28 cellular contexts compared by ENCODE assay signal in the genomic region with DNA sequence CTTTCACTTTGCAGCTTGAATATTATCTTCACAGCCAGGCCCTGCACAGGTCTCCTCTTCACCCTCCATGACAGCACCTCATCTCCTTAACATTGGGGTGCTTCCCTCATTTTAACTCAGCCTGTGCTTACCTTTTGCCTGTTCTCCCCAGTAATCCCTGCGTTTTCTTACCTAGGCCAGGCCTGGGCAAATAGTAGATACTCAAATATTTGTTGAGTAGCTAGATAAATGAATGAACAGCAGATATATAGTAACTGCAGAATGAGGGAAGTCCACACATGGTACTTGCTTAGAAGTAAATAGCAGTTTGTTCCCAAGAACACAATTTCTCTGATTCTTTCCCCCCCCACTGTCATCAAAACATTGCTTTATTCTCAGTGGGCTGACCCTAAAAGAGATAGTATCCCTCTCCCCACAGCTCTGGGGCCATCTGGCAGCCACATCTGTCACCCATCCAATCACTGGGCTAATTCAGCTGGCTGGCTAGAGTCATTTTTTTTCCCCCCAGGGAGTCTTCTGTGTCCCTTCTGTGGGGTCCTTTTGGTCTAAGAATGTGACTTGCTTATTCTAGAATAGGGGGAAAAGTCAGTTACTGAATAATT. TPM values are rescaled to one million over a fixed set of nuclear protein-coding genes. Genes with fewer than 3 reads are reported as not detected.
A peak's percentile ranks its signal among the peaks of the same experiment; 100 is the strongest.
DNase-seq lines count a peak whose midpoint lies in the region; ATAC-seq and TF ChIP-seq lines count a peak whose summit lies in the region.
"Had no signal": no experiment of that assay in that cellular context is flagged by ENCODE, and none has a peak within 500 bp of the region (broad histone marks: within the 10 kb centered on the region; RNA-seq: fewer than 3 reads in every experiment).

No MANE protein-coding gene starts in this region.

- no peak for TF ChIP-seq CTCF in WERI-Rb-1 (IDR thresholded peaks at IDR 0.05; ENCODE audit: low read depth, low read length)
- TF ChIP-seq CTCF in natural killer cell (IDR thresholded peaks at IDR 0.05) = no peak

- H3K9me3 Mint-ChIP-seq in stimulated activated memory B cell treated with anti-CD40 and anti-IgM and Interleukin-4, amounts not matched to agents 10 μg/mL and 1 μg/mL and 100 μg/mL, for 72 hours = no peaks in the 10 kb centered on the region
- no peaks in the 10 kb centered on the region for H3K9me3 Mint-ChIP-seq in natural killer cell
- H3K9me3 Mint-ChIP-seq: activated naive CD8-positive, alpha-beta T cell treated with anti-CD3 and anti-CD28 coated beads for 36 hours; CD4-positive, alpha-beta T cell; GM23338; immature natural killer cell; mesothelial cell of epicardium; natural killer cell treated with Interleukin-12 subunit alpha and Interleukin-12 subunit beta and Interleukin-15 and Interleukin-18, amount 100 ng/mL, for 72 hours; stimulated activated naive CD8-positive, alpha-beta T cell treated with anti-CD3 and anti-CD28 coated beads, Interleukin-15, amount 100 ng/mL, for 72 hours; WTC11 had no signal

- peak overlapping the region; percentile 54 for H3K27ac ChIP-seq in WERI-Rb-1
- H3K27ac ChIP-seq: hepatocyte, left ventricle myocardium inferior, ovary, transverse colon had no signal

- ATAC-seq in left colon (peak; percentile 8), natural killer cell (no peak)
- ATAC-seq in stimulated activated memory B cell treated with anti-CD40 and anti-IgM and Interleukin-4, amounts not matched to agents 10 μg/mL and 1 μg/mL and 100 μg/mL, for 72 hours = no peak
- ATAC-seq: GM23338; natural killer cell treated with Interleukin-12 subunit alpha and Interleukin-12 subunit beta and Interleukin-15 and Interleukin-18, amount 100 ng/mL, for 72 hours; sciatic nerve; stimulated activated naive CD8-positive, alpha-beta T cell treated with anti-CD3 and anti-CD28 coated beads, Interleukin-15, amount 100 ng/mL, for 72 hours; WTC11 had no signal

- no peaks in the 10 kb centered on the region for H3K27me3 Mint-ChIP-seq in stimulated activated memory B cell treated with anti-CD40 and anti-IgM and Interleukin-4, amounts not matched to agents 10 μg/mL and 1 μg/mL and 100 μg/mL, for 72 hours
- no peaks in the 10 kb centered on the region for H3K27me3 Mint-ChIP-seq in natural killer cell (ENCODE audit: low read depth in 2 of 2)
- H3K27me3 Mint-ChIP-seq: activated naive CD8-positive, alpha-beta T cell treated with anti-CD3 and anti-CD28 coated beads for 36 hours; CD4-positive, alpha-beta T cell; natural killer cell treated with Interleukin-12 subunit alpha and Interleukin-12 subunit beta and Interleukin-15 and Interleukin-18, amount 100 ng/mL, for 72 hours; stimulated activated naive CD8-positive, alpha-beta T cell treated with anti-CD3 and anti-CD28 coated beads, Interleukin-15, amount 100 ng/mL, for 72 hours had no signal

- peaks cover 21% of the 10 kb centered on the region for H3K36me3 ChIP-seq in WERI-Rb-1
- H3K36me3 ChIP-seq: ovary had no signal

- H3K9me3 ChIP-seq in WERI-Rb-1 (ENCODE audit: severe bottlenecking) = no peaks in the 10 kb centered on the region
- H3K9me3 ChIP-seq: left ventricle myocardium inferior, MG63, ovary, transverse colon had no signal

- H3K4me3 Mint-ChIP-seq in stimulated activated memory B cell treated with anti-CD40 and anti-IgM and Interleukin-4, amounts not matched to agents 10 μg/mL and 1 μg/mL and 100 μg/mL, for 72 hours = no peak overlapping the region
- no peak overlapping the region for H3K4me3 Mint-ChIP-seq in natural killer cell
- H3K4me3 Mint-ChIP-seq: activated naive CD8-positive, alpha-beta T cell treated with anti-CD3 and anti-CD28 coated beads for 36 hours; CD4-positive, alpha-beta T cell; GM23338; immature natural killer cell; mesothelial cell of epicardium; natural killer cell treated with Interleukin-12 subunit alpha and Interleukin-12 subunit beta and Interleukin-15 and Interleukin-18, amount 100 ng/mL, for 72 hours; stimulated activated naive CD8-positive, alpha-beta T cell treated with anti-CD3 and anti-CD28 coated beads, Interleukin-15, amount 100 ng/mL, for 72 hours; WTC11 had no signal

- peak; percentile 66 for DNase-seq in NCI-H2171 treated with DMSO at 0.1 percent for 48 hours (lab: John Stamatoyannopoulos, UW)
- DNase-seq in WERI-Rb-1 = peak; percentile 42
- no peak for DNase-seq in left colon
- DNase-seq in NCI-H2029 (lab: John Stamatoyannopoulos, UW) = no peak
- no peak for DNase-seq in NCI-H2196 (lab: John Stamatoyannopoulos, UW; ENCODE audit: unreplicated experiment)
- DNase-seq in natural killer cell = no peak
- DNase-seq: activated CD8-positive, alpha-beta memory T cell treated with anti-CD3 and anti-CD28 coated beads, Interleukin-2, amount 50 U/mL, for 4 hours; activated naive CD8-positive, alpha-beta T cell treated with anti-CD3 and anti-CD28 coated beads for 36 hours; CD4-positive, alpha-beta T cell; cerebellar nuclear complex; effector memory CD4-positive, alpha-beta T cell; erythroblast; immature natural killer cell; KBM-7; left ventricle myocardium inferior; MG63; NCI-H526 treated with DMSO at 0.1 percent for 48 hours; ovary; stimulated activated CD4-positive, alpha-beta T cell treated with anti-CD3 and anti-CD28 coated beads, Interleukin-4, amount 100 ng/mL, for 4 hours; stimulated activated naive CD8-positive, alpha-beta T cell treated with anti-CD3 and anti-CD28 coated beads, Interleukin-15, amount 100 ng/mL, for 72 hours; transverse colon had no signal

- H3K4me3 ChIP-seq in WERI-Rb-1 (ENCODE audit: low read depth, low read length) = no peak overlapping the region
- H3K4me3 ChIP-seq: GM23338, hepatocyte, left ventricle myocardium inferior, MG63, ovary, transverse colon had no signal

- peaks cover 13% of the 10 kb centered on the region for H3K4me1 Mint-ChIP-seq in stimulated activated memory B cell treated with anti-CD40 and anti-IgM and Interleukin-4, amounts not matched to agents 10 μg/mL and 1 μg/mL and 100 μg/mL, for 72 hours
- H3K4me1 Mint-ChIP-seq in natural killer cell = peaks cover 0 to 6% of the 10 kb centered on the region in 2 donors
- H3K4me1 Mint-ChIP-seq: activated naive CD8-positive, alpha-beta T cell treated with anti-CD3 and anti-CD28 coated beads for 36 hours; GM23338; mesothelial cell of epicardium; stimulated activated naive CD8-positive, alpha-beta T cell treated with anti-CD3 and anti-CD28 coated beads, Interleukin-15, amount 100 ng/mL, for 72 hours; WTC11 had no signal

- H3K27ac Mint-ChIP-seq in stimulated activated memory B cell treated with anti-CD40 and anti-IgM and Interleukin-4, amounts not matched to agents 10 μg/mL and 1 μg/mL and 100 μg/mL, for 72 hours = peak overlapping the region; percentile 59
- peak overlapping the region in 1 of 2 donors; percentile 1 for H3K27ac Mint-ChIP-seq in natural killer cell
- H3K27ac Mint-ChIP-seq: activated naive CD8-positive, alpha-beta T cell treated with anti-CD3 and anti-CD28 coated beads for 36 hours; CD4-positive, alpha-beta T cell; GM23338; mesothelial cell of epicardium; natural killer cell treated with Interleukin-12 subunit alpha and Interleukin-12 subunit beta and Interleukin-15 and Interleukin-18, amount 100 ng/mL, for 72 hours; WTC11 had no signal

- no peaks in the 10 kb centered on the region for H3K27me3 ChIP-seq in WERI-Rb-1 (ENCODE audit: insufficient read depth, low read depth, severe bottlenecking)
- H3K27me3 ChIP-seq: hepatocyte, MG63, ovary, transverse colon had no signal

- intact Hi-C loops in left colon (cut with DNase I, micrococcal nuclease) = no loop called here
- intact Hi-C loops in natural killer cell (cut with micrococcal nuclease) = no loop called here

- H3K36me3 Mint-ChIP-seq in stimulated activated memory B cell treated with anti-CD40 and anti-IgM and Interleukin-4, amounts not matched to agents 10 μg/mL and 1 μg/mL and 100 μg/mL, for 72 hours = peaks cover 54% of the 10 kb centered on the region
- H3K36me3 Mint-ChIP-seq in natural killer cell = peaks cover 23% of the 10 kb centered on the region

RNA-seq across cellular contexts. Expression of a gene that starts 43.2 kb away (rescaled TPM):
- total RNA-seq in left colon (100 to 1,000 TPM; 136 to 179 TPM), natural killer cell (10 to 100 TPM; 56.0 to 65.9 (median 64.2) TPM)

Comparison
In these comparisons a context has a peak if more than half of its experiments do, and no peak if none do; other contexts are left out.
1. DNase-seq: peak in NCI-H2171 treated with DMSO at 0.1 percent for 48 hours (single experiment) and WERI-Rb-1 (single experiment); none in left colon (0 of 2), NCI-H2029 (single experiment), NCI-H2196 (single experiment) and natural killer cell (single experiment).